In genomic region chr17:30506423-30506822, GRCh38 we compare ENCODE assay signal across 14 cellular contexts. TPM values are rescaled to one million over a fixed set of nuclear protein-coding genes. Genes with fewer than 3 reads are reported as not detected.
A peak's percentile ranks its signal among the peaks of the same experiment; 100 is the strongest.
DNase-seq lines count a peak whose midpoint lies in the region; ATAC-seq and TF ChIP-seq lines count a peak whose summit lies in the region.
"Had no signal": no experiment of that assay in that cellular context is flagged by ENCODE, and none has a peak within 500 bp of the region (broad histone marks: within the 10 kb centered on the region; RNA-seq: fewer than 3 reads in every experiment).

No MANE protein-coding gene starts in this region.

- no peaks in the 10 kb centered on the region for H3K27me3 Mint-ChIP-seq in activated CD4-positive, alpha-beta memory T cell treated with anti-CD3 and anti-CD28 coated beads, Interleukin-2, amount 10 ng/mL, durations not matched to agents 7 days and 5 days
- no peaks in the 10 kb centered on the region for H3K27me3 Mint-ChIP-seq in activated CD4-positive, alpha-beta memory T cell treated with anti-CD3 and anti-CD28 coated beads for 36 hours
- H3K27me3 Mint-ChIP-seq in GM23338 (ENCODE audit: insufficient read depth, low read depth, poor library complexity): no peaks in the 10 kb centered on the region
- no peaks in the 10 kb centered on the region for H3K27me3 Mint-ChIP-seq in T-helper 2 cell treated with Interferon-gamma antibody and Interleukin-4, amounts not matched to agents 5 μg/mL and 100 μg/mL, for 36 hours (ENCODE audit: low read depth)
- H3K27me3 Mint-ChIP-seq in nephron progenitor cell (ENCODE audit: low read depth, poor library complexity): no peaks in the 10 kb centered on the region

- peaks cover 16% of the 10 kb centered on the region for H3K4me1 Mint-ChIP-seq in activated CD4-positive, alpha-beta memory T cell treated with anti-CD3 and anti-CD28 coated beads, Interleukin-2, amount 10 ng/mL, durations not matched to agents 7 days and 5 days
- H3K4me1 Mint-ChIP-seq in activated CD4-positive, alpha-beta memory T cell treated with anti-CD3 and anti-CD28 coated beads for 36 hours (ENCODE audit: low read depth): peaks cover 16% of the 10 kb centered on the region
- H3K4me1 Mint-ChIP-seq in GM23338 (peaks cover 8% of the 10 kb centered on the region; the same call in 2 of the 3 replicates), nephron progenitor cell (no peaks in the 10 kb centered on the region)
- H3K4me1 Mint-ChIP-seq in T-helper 2 cell treated with Interferon-gamma antibody and Interleukin-4, amounts not matched to agents 5 μg/mL and 100 μg/mL, for 36 hours (ENCODE audit: low read depth): peaks cover 14% of the 10 kb centered on the region

- CTCF ChIA-PET in activated CD4-positive, alpha-beta memory T cell treated with anti-CD3 and anti-CD28 coated beads, Interleukin-2, amount 10 ng/mL, durations not matched to agents 7 days and 5 days (lab: Charles Lee): interaction anchor here (1.0 to 1.1 kb wide), 2 partner anchors 9 to 209 kb away, joined by 3 read pairs; no protein-coding TSS in a partner anchor
- CTCF ChIA-PET in activated CD4-positive, alpha-beta memory T cell treated with anti-CD3 and anti-CD28 coated beads for 36 hours (lab: Charles Lee): no interaction called here

- H3K4me2 ChIP-seq in GM23338: no peak overlapping the region
- H3K4me2 ChIP-seq: A549 had no signal

- no peaks in the 10 kb centered on the region for H3K9me2 ChIP-seq in GM23338 (ENCODE audit: insufficient read depth)

- H3K9me3 Mint-ChIP-seq in activated CD4-positive, alpha-beta memory T cell treated with anti-CD3 and anti-CD28 coated beads, Interleukin-2, amount 10 ng/mL, durations not matched to agents 7 days and 5 days: no peaks in the 10 kb centered on the region
- H3K9me3 Mint-ChIP-seq in activated CD4-positive, alpha-beta memory T cell treated with anti-CD3 and anti-CD28 coated beads for 36 hours: no peaks in the 10 kb centered on the region
- H3K9me3 Mint-ChIP-seq in GM23338: no peaks in the 10 kb centered on the region
- no peaks in the 10 kb centered on the region for H3K9me3 Mint-ChIP-seq in T-helper 2 cell treated with Interferon-gamma antibody and Interleukin-4, amounts not matched to agents 5 μg/mL and 100 μg/mL, for 36 hours
- H3K9me3 Mint-ChIP-seq in nephron progenitor cell: no peaks in the 10 kb centered on the region

- peak overlapping the region; percentile 6 for H3K27ac Mint-ChIP-seq in activated CD4-positive, alpha-beta memory T cell treated with anti-CD3 and anti-CD28 coated beads, Interleukin-2, amount 10 ng/mL, durations not matched to agents 7 days and 5 days
- no peak overlapping the region for H3K27ac Mint-ChIP-seq in activated CD4-positive, alpha-beta memory T cell treated with anti-CD3 and anti-CD28 coated beads for 36 hours
- H3K27ac Mint-ChIP-seq in GM23338: 0 out of 2 replicates have a peak overlapping the region, but pooled peaks have one; percentile 53
- H3K27ac Mint-ChIP-seq in T-helper 2 cell treated with Interferon-gamma antibody and Interleukin-4, amounts not matched to agents 5 μg/mL and 100 μg/mL, for 36 hours: peak overlapping the region; percentile 67
- peak overlapping the region; percentile 17 for H3K27ac Mint-ChIP-seq in nephron progenitor cell

- DNase-seq in activated CD4-positive, alpha-beta memory T cell treated with anti-CD3 and anti-CD28 coated beads, Interleukin-2, amount 10 ng/mL, durations not matched to agents 7 days and 5 days: no peak
- DNase-seq in activated CD4-positive, alpha-beta memory T cell treated with anti-CD3 and anti-CD28 coated beads for 36 hours: no peak
- DNase-seq in GM23338 (ENCODE audit: low spot score) (no peak), nephron progenitor cell (no peak), NCI-H1436 treated with DMSO at 0.1 percent for 48 hours (lab: John Stamatoyannopoulos, UW) (no peak), DMS 273 (lab: John Stamatoyannopoulos, UW; ENCODE audit: unreplicated experiment) (no peak)
- no peak for DNase-seq in T-helper 2 cell treated with Interferon-gamma antibody and Interleukin-4, amounts not matched to agents 5 μg/mL and 100 μg/mL, for 36 hours (ENCODE audit: low spot score)
- DNase-seq: Kasumi-1, NCI-H1930, NCI-H2171 treated with DMSO at 0.1 percent for 48 hours, NCI-H82 had no signal

- peaks cover 6% of the 10 kb centered on the region; the same call in 1 of the 2 replicates for H3K36me3 ChIP-seq in GM23338 (ENCODE audit: insufficient read depth)

- POLR2A ChIA-PET in activated CD4-positive, alpha-beta memory T cell treated with anti-CD3 and anti-CD28 coated beads, Interleukin-2, amount 10 ng/mL, durations not matched to agents 7 days and 5 days (lab: Charles Lee): interaction anchor here (1.0 to 1.7 kb wide), 2 partner anchors 12 to 30 kb away, joined by 4 to 6 read pairs; partner anchors contain the start of gene GOSR1
- POLR2A ChIA-PET in activated CD4-positive, alpha-beta memory T cell treated with anti-CD3 and anti-CD28 coated beads for 36 hours (lab: Charles Lee): no interaction called here

- H3F3A ChIP-seq in GM23338 (replicated peaks; ENCODE audit: low read depth): no peaks in the 10 kb centered on the region

- no peaks in the 10 kb centered on the region; the same call in 1 of the 2 replicates for H3K79me2 ChIP-seq in GM23338 (replicated peaks; ENCODE audit: insufficient read depth)

- no peaks in the 10 kb centered on the region for H4K20me1 ChIP-seq in GM23338 (replicated peaks; ENCODE audit: insufficient read depth)

- H3K4me1 ChIP-seq in GM23338 (ENCODE audit: insufficient read depth): peaks cover 7% of the 10 kb centered on the region
- H3K4me1 ChIP-seq: A549 had no signal

- intact Hi-C loops in activated CD4-positive, alpha-beta memory T cell treated with anti-CD3 and anti-CD28 coated beads for 36 hours (cut with micrococcal nuclease): no loop called here

- TF ChIP-seq CTCF in GM23338 (conservative IDR thresholded peaks at IDR 0.05; ENCODE audit: low read depth in 2 of 2): no peak
- no peak for TF ChIP-seq CTCF in nephron progenitor cell (IDR thresholded peaks at IDR 0.05)

- H3K4me3 Mint-ChIP-seq in activated CD4-positive, alpha-beta memory T cell treated with anti-CD3 and anti-CD28 coated beads, Interleukin-2, amount 10 ng/mL, durations not matched to agents 7 days and 5 days: no peak overlapping the region
- H3K4me3 Mint-ChIP-seq in activated CD4-positive, alpha-beta memory T cell treated with anti-CD3 and anti-CD28 coated beads for 36 hours: no peak overlapping the region
- H3K4me3 Mint-ChIP-seq in GM23338: no peak overlapping the region
- peak overlapping the region; percentile 20 for H3K4me3 Mint-ChIP-seq in T-helper 2 cell treated with Interferon-gamma antibody and Interleukin-4, amounts not matched to agents 5 μg/mL and 100 μg/mL, for 36 hours
- H3K4me3 Mint-ChIP-seq in nephron progenitor cell: no peak overlapping the region
- H3K4me3 Mint-ChIP-seq: CD14-positive monocyte had no signal

- no peaks in the 10 kb centered on the region for H3K27me3 ChIP-seq in GM23338 (ENCODE audit: insufficient read depth)

- ATAC-seq in GM23338 (no peak), esophagus mucosa (no peak)
- ATAC-seq: A549 had no signal

- no peak overlapping the region for H3K4me3 ChIP-seq in GM23338
- H3K4me3 ChIP-seq: A549 had no signal

- peak overlapping the region; percentile 53; the same call in 1 of the 2 replicates for H3K27ac ChIP-seq in GM23338 (ENCODE audit: low read depth)
- H3K27ac ChIP-seq: A549 had no signal

- no peak overlapping the region for H2AFZ ChIP-seq in GM23338

- peaks cover 41% of the 10 kb centered on the region for H3K36me3 Mint-ChIP-seq in activated CD4-positive, alpha-beta memory T cell treated with anti-CD3 and anti-CD28 coated beads, Interleukin-2, amount 10 ng/mL, durations not matched to agents 7 days and 5 days (ENCODE audit: low read depth)
- peaks cover 21% of the 10 kb centered on the region for H3K36me3 Mint-ChIP-seq in activated CD4-positive, alpha-beta memory T cell treated with anti-CD3 and anti-CD28 coated beads for 36 hours
- H3K36me3 Mint-ChIP-seq in GM23338 (ENCODE audit: low read depth) (peaks cover 42% of the 10 kb centered on the region; the same call in 2 of the 3 replicates), nephron progenitor cell (ENCODE audit: low read depth) (peaks cover 65% of the 10 kb centered on the region)
- peaks cover 22% of the 10 kb centered on the region for H3K36me3 Mint-ChIP-seq in T-helper 2 cell treated with Interferon-gamma antibody and Interleukin-4, amounts not matched to agents 5 μg/mL and 100 μg/mL, for 36 hours (ENCODE audit: low read depth)

TF ChIP-seq in GM23338, 12 proteins besides CTCF, POLR2A, EP300 and RAD21 (continues in another document):
- no peak for TF ChIP-seq NANOG (IDR thresholded peaks at IDR 0.05; ENCODE audit: borderline replicate concordance)
- TF ChIP-seq EZH2 (IDR thresholded peaks at IDR 0.05; ENCODE audit: low read depth, unreplicated experiment): no peak
- no peak for TF ChIP-seq EZH2phosphoT487 (IDR thresholded peaks at IDR 0.05; ENCODE audit: unreplicated experiment)
- no peak for TF ChIP-seq ZNF114 (CRISPR knock-in tag; IDR thresholded peaks at IDR 0.05)
- no peak for TF ChIP-seq STAT1 (IDR thresholded peaks at IDR 0.05; ENCODE audit: unreplicated experiment)
- no peak for TF ChIP-seq ZNF331 (CRISPR knock-in tag; IDR thresholded peaks at IDR 0.05; ENCODE audit: low read depth)

RNA-seq across cellular contexts. Expression of gene GOSR1, which starts 29.2 kb away (rescaled TPM):
- 10 to 100 TPM; 45.5 to 45.7 TPM for total RNA-seq in activated CD4-positive, alpha-beta memory T cell treated with anti-CD3 and anti-CD28 coated beads, Interleukin-2, amount 10 ng/mL, durations not matched to agents 7 days and 5 days
- 10 to 100 TPM; 39.0 to 39.9 TPM for total RNA-seq in activated CD4-positive, alpha-beta memory T cell treated with anti-CD3 and anti-CD28 coated beads for 36 hours
- total RNA-seq in GM23338 (2014; rRNA removed; shearing (Covaris generic)): 33.4 and 46.6 TPM in 2 replicates
- 60.5 and 74.1 TPM in 2 replicates for polyA plus RNA-seq in GM23338 (2016; fragmentation: Nextera tagmentation; extraction: Ambion mirVana)
- total RNA-seq in esophagus mucosa: 31.4 TPM
